9 cellular contexts compared by ENCODE assay signal in genomic region chr7:47991741-47992311, GRCh38. TPM values are rescaled to one million over a fixed set of nuclear protein-coding genes. Genes with fewer than 3 reads are reported as not detected.
DNase-seq lines count a peak whose midpoint lies in the region; ATAC-seq and TF ChIP-seq lines count a peak whose summit lies in the region.
"Had no signal": no experiment of that assay in that cellular context is flagged by ENCODE, and none has a peak within 500 bp of the region (broad histone marks: within the 10 kb centered on the region; RNA-seq: fewer than 3 reads in every experiment).

No MANE protein-coding gene starts in this region.

- peaks cover 9% of the 10 kb centered on the region for H3K4me1 ChIP-seq in mucosa of stomach (ENCODE audit: control insufficient read depth, insufficient read depth, low read length)

- H3K27me3 ChIP-seq in mucosa of stomach (ENCODE audit: control insufficient read depth, insufficient read depth, low read length) = no peaks in the 10 kb centered on the region

- H3K9ac ChIP-seq in mucosa of stomach (ENCODE audit: low read length) = peak overlapping the region; percentile 25

- ATAC-seq in GM18873 (IDR thresholded peaks at IDR 0.05; ENCODE audit: low FRiP score, unreplicated experiment) = peak; percentile 97
- ATAC-seq in HG03103 (IDR thresholded peaks at IDR 0.05; ENCODE audit: low read depth, unreplicated experiment) = peak; percentile 99

- no peaks in the 10 kb centered on the region for H3K9me3 ChIP-seq in mucosa of stomach (ENCODE audit: control insufficient read depth, low read length)

- no peaks in the 10 kb centered on the region for H3K36me3 ChIP-seq in mucosa of stomach (ENCODE audit: control insufficient read depth, insufficient read depth, low read length)

- DNase-seq in AG09319 (ENCODE audit: extremely low read depth, low read depth) = peak; percentile 23
- peak; percentile 75 for DNase-seq in NK-92 treated with Interleukin-12 subunit alpha and Interleukin-12 subunit beta, amount 100 ng/mL, for 24 hours (lab: John Stamatoyannopoulos, UW)
- peak; percentile 79 for DNase-seq in activated T-cell treated with anti-CD3 and anti-CD28 coated beads for 1 hour (ENCODE audit: low read depth)
- no peak for DNase-seq in epithelial cell of proximal tubule (ENCODE audit: low read depth)
- peak; percentile 70 to 75 for DNase-seq in stimulated activated CD8-positive, alpha-beta memory T cell treated with anti-CD3 and anti-CD28 coated beads, Interleukin-4, amount 100 ng/mL, for 4 hours (ENCODE audit: low read depth in 2 of 2, low spot score in 1 of 2)

- H3K4me3 ChIP-seq in epithelial cell of proximal tubule (ENCODE audit: low read depth, low read length) = peak overlapping the region; percentile 55
- peak overlapping the region; percentile 32 for H3K4me3 ChIP-seq in mucosa of stomach (ENCODE audit: low read length)
- H3K4me3 ChIP-seq: SK-N-MC had no signal

- TF ChIP-seq CTCF in AG09319 (IDR thresholded peaks at IDR 0.05; ENCODE audit: low read depth, low read length) (peak; percentile 82), epithelial cell of proximal tubule (conservative IDR thresholded peaks at IDR 0.05; ENCODE audit: low read depth, low read length) (peak; percentile 67)

RNA-seq across cellular contexts. Expression of gene HUS1, which starts 12.4 kb away (rescaled TPM):
- 10.3 and 17.1 TPM in 2 replicates for total RNA-seq in epithelial cell of proximal tubule

RNA-seq across cellular contexts. Expression of gene SUN3, which starts 37.1 kb away (rescaled TPM):
- 0.43 TPM in 1 of 2 replicates, not detected in the other for total RNA-seq in epithelial cell of proximal tubule

RNA-seq across cellular contexts. Expression of gene C7orf57, which starts 43.5 kb away (rescaled TPM):
- 0.22 TPM in 1 of 2 replicates, not detected in the other for total RNA-seq in epithelial cell of proximal tubule

RNA-seq across cellular contexts. Expression of gene PKD1L1, which starts 43.6 kb away (rescaled TPM):
- total RNA-seq in epithelial cell of proximal tubule = under 0.01 TPM in 1 of 2 replicates, not detected in the other
